1 cellular context compared by ENCODE assay signal in genomic region chr17:78313735-78314648, GRCh38.
TF ChIP-seq lines count a peak whose summit lies in the region.

No MANE protein-coding gene starts in this region.

TF ChIP-seq in HEK293, 187 proteins besides CTCF, POLR2A, EP300 and RAD21 (continued from another document and continues in another):
- TF ChIP-seq ZNF311 (tag by site-specific recombination; IDR thresholded peaks at IDR 0.05; ENCODE audit: borderline replicate concordance) (no peak), ZNF221 (tag by site-specific recombination; IDR thresholded peaks at IDR 0.05; ENCODE audit: borderline replicate concordance) (no peak), ZFP69B (tag by site-specific recombination; IDR thresholded peaks at IDR 0.05) (0 out of 2 replicates have a peak, but pooled peaks have one; percentile 15), ZNF776 (tag by site-specific recombination; IDR thresholded peaks at IDR 0.05; ENCODE audit: borderline replicate concordance) (no peak), ZNF664 (tag by site-specific recombination; IDR thresholded peaks at IDR 0.05) (peak; percentile 100), ZNF23 (tag by site-specific recombination; IDR thresholded peaks at IDR 0.05; ENCODE audit: borderline replicate concordance) (no peak), ZNF529 (tag by site-specific recombination; IDR thresholded peaks at IDR 0.05; ENCODE audit: insufficient replicate concordance) (no peak), ZNF596 (tag by site-specific recombination; IDR thresholded peaks at IDR 0.05) (peak; percentile 20; the same call in 1 of the 2 replicates), ZNF19 (tag by site-specific recombination; IDR thresholded peaks at IDR 0.05; ENCODE audit: low read depth) (no peak), ZNF645 (tag by site-specific recombination; IDR thresholded peaks at IDR 0.05) (no peak), ZNF354C (tag by site-specific recombination; IDR thresholded peaks at IDR 0.05; ENCODE audit: borderline replicate concordance, low read depth) (no peak), SP2 (tag by site-specific recombination; IDR thresholded peaks at IDR 0.05) (peak; percentile 92), ZNF701 (tag by site-specific recombination; IDR thresholded peaks at IDR 0.05) (no peak), GLIS2 (tag by site-specific recombination; IDR thresholded peaks at IDR 0.05) (peak; percentile 98), ZNF341 (tag by site-specific recombination; IDR thresholded peaks at IDR 0.05; ENCODE audit: low read depth) (peak; percentile 69), OSR2 (tag by site-specific recombination; IDR thresholded peaks at IDR 0.05) (0 out of 2 replicates have a peak, but pooled peaks have one; percentile 19), SP3 (tag by site-specific recombination; IDR thresholded peaks at IDR 0.05) (peak; percentile 96), ZIC2 (tag by site-specific recombination; IDR thresholded peaks at IDR 0.05) (peak; percentile 97), KLF1 (tag by site-specific recombination; IDR thresholded peaks at IDR 0.05) (peak; percentile 99), IKZF3 (tag by site-specific recombination; IDR thresholded peaks at IDR 0.05) (peak; percentile 95), ZNF624 (tag by site-specific recombination; IDR thresholded peaks at IDR 0.05) (no peak), AEBP2 (tag by site-specific recombination; IDR thresholded peaks at IDR 0.05; ENCODE audit: borderline replicate concordance) (no peak), ZNF658 (tag by site-specific recombination; IDR thresholded peaks at IDR 0.05) (no peak), ZNF391 (tag by site-specific recombination; IDR thresholded peaks at IDR 0.05; ENCODE audit: borderline replicate concordance, low read depth) (no peak), ZNF48 (tag by site-specific recombination; IDR thresholded peaks at IDR 0.05) (no peak), ZNF16 (tag by site-specific recombination; IDR thresholded peaks at IDR 0.05; ENCODE audit: low read depth) (no peak), ZBTB21 (tag by site-specific recombination; IDR thresholded peaks at IDR 0.05) (no peak), ZNF514 (tag by site-specific recombination; IDR thresholded peaks at IDR 0.05) (no peak), GFI1B (tag by site-specific recombination; IDR thresholded peaks at IDR 0.05) (no peak)
- TF ChIP-seq, protein P1, sequence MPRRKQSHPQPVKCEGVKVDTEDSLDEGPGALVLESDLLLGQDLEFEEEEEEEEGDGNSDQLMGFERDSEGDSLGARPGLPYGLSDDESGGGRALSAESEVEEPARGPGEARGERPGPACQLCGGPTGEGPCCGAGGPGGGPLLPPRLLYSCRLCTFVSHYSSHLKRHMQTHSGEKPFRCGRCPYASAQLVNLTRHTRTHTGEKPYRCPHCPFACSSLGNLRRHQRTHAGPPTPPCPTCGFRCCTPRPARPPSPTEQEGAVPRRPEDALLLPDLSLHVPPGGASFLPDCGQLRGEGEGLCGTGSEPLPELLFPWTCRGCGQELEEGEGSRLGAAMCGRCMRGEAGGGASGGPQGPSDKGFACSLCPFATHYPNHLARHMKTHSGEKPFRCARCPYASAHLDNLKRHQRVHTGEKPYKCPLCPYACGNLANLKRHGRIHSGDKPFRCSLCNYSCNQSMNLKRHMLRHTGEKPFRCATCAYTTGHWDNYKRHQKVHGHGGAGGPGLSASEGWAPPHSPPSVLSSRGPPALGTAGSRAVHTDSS (tag by site-specific recombination; IDR thresholded peaks at IDR 0.05): no peak
- TF ChIP-seq, protein P2, sequence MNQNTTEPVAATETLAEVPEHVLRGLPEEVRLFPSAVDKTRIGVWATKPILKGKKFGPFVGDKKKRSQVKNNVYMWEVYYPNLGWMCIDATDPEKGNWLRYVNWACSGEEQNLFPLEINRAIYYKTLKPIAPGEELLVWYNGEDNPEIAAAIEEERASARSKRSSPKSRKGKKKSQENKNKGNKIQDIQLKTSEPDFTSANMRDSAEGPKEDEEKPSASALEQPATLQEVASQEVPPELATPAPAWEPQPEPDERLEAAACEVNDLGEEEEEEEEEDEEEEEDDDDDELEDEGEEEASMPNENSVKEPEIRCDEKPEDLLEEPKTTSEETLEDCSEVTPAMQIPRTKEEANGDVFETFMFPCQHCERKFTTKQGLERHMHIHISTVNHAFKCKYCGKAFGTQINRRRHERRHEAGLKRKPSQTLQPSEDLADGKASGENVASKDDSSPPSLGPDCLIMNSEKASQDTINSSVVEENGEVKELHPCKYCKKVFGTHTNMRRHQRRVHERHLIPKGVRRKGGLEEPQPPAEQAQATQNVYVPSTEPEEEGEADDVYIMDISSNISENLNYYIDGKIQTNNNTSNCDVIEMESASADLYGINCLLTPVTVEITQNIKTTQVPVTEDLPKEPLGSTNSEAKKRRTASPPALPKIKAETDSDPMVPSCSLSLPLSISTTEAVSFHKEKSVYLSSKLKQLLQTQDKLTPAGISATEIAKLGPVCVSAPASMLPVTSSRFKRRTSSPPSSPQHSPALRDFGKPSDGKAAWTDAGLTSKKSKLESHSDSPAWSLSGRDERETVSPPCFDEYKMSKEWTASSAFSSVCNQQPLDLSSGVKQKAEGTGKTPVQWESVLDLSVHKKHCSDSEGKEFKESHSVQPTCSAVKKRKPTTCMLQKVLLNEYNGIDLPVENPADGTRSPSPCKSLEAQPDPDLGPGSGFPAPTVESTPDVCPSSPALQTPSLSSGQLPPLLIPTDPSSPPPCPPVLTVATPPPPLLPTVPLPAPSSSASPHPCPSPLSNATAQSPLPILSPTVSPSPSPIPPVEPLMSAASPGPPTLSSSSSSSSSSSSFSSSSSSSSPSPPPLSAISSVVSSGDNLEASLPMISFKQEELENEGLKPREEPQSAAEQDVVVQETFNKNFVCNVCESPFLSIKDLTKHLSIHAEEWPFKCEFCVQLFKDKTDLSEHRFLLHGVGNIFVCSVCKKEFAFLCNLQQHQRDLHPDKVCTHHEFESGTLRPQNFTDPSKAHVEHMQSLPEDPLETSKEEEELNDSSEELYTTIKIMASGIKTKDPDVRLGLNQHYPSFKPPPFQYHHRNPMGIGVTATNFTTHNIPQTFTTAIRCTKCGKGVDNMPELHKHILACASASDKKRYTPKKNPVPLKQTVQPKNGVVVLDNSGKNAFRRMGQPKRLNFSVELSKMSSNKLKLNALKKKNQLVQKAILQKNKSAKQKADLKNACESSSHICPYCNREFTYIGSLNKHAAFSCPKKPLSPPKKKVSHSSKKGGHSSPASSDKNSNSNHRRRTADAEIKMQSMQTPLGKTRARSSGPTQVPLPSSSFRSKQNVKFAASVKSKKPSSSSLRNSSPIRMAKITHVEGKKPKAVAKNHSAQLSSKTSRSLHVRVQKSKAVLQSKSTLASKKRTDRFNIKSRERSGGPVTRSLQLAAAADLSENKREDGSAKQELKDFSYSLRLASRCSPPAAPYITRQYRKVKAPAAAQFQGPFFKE (tag by site-specific recombination; IDR thresholded peaks at IDR 0.05; ENCODE audit: borderline replicate concordance): no peak
- TF ChIP-seq, protein P3, sequence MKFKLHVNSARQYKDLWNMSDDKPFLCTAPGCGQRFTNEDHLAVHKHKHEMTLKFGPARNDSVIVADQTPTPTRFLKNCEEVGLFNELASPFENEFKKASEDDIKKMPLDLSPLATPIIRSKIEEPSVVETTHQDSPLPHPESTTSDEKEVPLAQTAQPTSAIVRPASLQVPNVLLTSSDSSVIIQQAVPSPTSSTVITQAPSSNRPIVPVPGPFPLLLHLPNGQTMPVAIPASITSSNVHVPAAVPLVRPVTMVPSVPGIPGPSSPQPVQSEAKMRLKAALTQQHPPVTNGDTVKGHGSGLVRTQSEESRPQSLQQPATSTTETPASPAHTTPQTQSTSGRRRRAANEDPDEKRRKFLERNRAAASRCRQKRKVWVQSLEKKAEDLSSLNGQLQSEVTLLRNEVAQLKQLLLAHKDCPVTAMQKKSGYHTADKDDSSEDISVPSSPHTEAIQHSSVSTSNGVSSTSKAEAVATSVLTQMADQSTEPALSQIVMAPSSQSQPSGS (tag by site-specific recombination; IDR thresholded peaks at IDR 0.05; ENCODE audit: low read depth): no peak
- TF ChIP-seq, protein P4, sequence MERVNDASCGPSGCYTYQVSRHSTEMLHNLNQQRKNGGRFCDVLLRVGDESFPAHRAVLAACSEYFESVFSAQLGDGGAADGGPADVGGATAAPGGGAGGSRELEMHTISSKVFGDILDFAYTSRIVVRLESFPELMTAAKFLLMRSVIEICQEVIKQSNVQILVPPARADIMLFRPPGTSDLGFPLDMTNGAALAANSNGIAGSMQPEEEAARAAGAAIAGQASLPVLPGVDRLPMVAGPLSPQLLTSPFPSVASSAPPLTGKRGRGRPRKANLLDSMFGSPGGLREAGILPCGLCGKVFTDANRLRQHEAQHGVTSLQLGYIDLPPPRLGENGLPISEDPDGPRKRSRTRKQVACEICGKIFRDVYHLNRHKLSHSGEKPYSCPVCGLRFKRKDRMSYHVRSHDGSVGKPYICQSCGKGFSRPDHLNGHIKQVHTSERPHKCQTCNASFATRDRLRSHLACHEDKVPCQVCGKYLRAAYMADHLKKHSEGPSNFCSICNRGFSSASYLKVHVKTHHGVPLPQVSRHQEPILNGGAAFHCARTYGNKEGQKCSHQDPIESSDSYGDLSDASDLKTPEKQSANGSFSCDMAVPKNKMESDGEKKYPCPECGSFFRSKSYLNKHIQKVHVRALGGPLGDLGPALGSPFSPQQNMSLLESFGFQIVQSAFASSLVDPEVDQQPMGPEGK (tag by site-specific recombination; IDR thresholded peaks at IDR 0.05): peak; percentile 96
- TF ChIP-seq, protein P5, sequence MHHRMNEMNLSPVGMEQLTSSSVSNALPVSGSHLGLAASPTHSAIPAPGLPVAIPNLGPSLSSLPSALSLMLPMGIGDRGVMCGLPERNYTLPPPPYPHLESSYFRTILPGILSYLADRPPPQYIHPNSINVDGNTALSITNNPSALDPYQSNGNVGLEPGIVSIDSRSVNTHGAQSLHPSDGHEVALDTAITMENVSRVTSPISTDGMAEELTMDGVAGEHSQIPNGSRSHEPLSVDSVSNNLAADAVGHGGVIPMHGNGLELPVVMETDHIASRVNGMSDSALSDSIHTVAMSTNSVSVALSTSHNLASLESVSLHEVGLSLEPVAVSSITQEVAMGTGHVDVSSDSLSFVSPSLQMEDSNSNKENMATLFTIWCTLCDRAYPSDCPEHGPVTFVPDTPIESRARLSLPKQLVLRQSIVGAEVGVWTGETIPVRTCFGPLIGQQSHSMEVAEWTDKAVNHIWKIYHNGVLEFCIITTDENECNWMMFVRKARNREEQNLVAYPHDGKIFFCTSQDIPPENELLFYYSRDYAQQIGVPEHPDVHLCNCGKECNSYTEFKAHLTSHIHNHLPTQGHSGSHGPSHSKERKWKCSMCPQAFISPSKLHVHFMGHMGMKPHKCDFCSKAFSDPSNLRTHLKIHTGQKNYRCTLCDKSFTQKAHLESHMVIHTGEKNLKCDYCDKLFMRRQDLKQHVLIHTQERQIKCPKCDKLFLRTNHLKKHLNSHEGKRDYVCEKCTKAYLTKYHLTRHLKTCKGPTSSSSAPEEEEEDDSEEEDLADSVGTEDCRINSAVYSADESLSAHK (tag by site-specific recombination; IDR thresholded peaks at IDR 0.05): peak; percentile 51; the same call in 1 of the 2 replicates
- TF ChIP-seq, protein P6, sequence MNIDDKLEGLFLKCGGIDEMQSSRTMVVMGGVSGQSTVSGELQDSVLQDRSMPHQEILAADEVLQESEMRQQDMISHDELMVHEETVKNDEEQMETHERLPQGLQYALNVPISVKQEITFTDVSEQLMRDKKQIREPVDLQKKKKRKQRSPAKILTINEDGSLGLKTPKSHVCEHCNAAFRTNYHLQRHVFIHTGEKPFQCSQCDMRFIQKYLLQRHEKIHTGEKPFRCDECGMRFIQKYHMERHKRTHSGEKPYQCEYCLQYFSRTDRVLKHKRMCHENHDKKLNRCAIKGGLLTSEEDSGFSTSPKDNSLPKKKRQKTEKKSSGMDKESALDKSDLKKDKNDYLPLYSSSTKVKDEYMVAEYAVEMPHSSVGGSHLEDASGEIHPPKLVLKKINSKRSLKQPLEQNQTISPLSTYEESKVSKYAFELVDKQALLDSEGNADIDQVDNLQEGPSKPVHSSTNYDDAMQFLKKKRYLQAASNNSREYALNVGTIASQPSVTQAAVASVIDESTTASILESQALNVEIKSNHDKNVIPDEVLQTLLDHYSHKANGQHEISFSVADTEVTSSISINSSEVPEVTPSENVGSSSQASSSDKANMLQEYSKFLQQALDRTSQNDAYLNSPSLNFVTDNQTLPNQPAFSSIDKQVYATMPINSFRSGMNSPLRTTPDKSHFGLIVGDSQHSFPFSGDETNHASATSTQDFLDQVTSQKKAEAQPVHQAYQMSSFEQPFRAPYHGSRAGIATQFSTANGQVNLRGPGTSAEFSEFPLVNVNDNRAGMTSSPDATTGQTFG (tag by site-specific recombination; IDR thresholded peaks at IDR 0.05; ENCODE audit: borderline replicate concordance): no peak
- TF ChIP-seq, protein P7, sequence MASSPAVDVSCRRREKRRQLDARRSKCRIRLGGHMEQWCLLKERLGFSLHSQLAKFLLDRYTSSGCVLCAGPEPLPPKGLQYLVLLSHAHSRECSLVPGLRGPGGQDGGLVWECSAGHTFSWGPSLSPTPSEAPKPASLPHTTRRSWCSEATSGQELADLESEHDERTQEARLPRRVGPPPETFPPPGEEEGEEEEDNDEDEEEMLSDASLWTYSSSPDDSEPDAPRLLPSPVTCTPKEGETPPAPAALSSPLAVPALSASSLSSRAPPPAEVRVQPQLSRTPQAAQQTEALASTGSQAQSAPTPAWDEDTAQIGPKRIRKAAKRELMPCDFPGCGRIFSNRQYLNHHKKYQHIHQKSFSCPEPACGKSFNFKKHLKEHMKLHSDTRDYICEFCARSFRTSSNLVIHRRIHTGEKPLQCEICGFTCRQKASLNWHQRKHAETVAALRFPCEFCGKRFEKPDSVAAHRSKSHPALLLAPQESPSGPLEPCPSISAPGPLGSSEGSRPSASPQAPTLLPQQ (tag by site-specific recombination; IDR thresholded peaks at IDR 0.05): no peak
